Comparison of ENCODE assay signal across 18 cellular contexts in the genomic region with DNA sequence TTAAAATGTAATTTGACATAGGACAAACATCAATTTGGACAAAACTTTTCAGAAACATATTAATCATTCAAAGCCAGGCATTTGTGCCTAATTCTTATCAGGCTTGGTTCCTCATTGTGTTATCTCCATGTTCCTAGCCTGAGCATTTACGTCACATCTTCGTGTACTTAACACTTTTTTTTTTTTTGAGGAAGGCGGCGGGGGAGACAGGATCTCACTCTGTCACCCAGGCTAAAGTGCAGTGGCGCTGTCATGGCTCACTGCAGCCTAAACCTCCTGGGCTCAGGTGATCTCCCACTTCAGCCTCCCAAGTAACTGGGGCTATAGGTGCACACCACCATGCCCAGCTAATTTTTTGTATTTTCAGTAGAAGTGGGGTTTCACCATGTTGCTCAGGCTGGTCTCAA. TPM values are rescaled to one million over a fixed set of nuclear protein-coding genes. Genes with fewer than 3 reads are reported as not detected.
A peak's percentile ranks its signal among the peaks of the same experiment; 100 is the strongest.
DNase-seq lines count a peak whose midpoint lies in the region; ATAC-seq and TF ChIP-seq lines count a peak whose summit lies in the region.
"Had no signal": no experiment of that assay in that cellular context is flagged by ENCODE, and none has a peak within 500 bp of the region (broad histone marks: within the 10 kb centered on the region; RNA-seq: fewer than 3 reads in every experiment).

No MANE protein-coding gene starts in this region.

- H3K27me3 Mint-ChIP-seq in CD8-positive, alpha-beta T cell (ENCODE audit: low read depth) = no peaks in the 10 kb centered on the region
- H3K27me3 Mint-ChIP-seq in HFFc6 (ENCODE audit: insufficient read depth) = peaks cover 7% of the 10 kb centered on the region
- H3K27me3 Mint-ChIP-seq in activated T-helper 1 cell treated with anti-CD3 and anti-CD28 coated beads, Interleukin-12 subunit alpha, Interleukin-12 subunit beta, Interleukin-2, Interleukin-4 antibody, amounts not matched to agents 30 ng/mL and 10 ng/mL and 1 ng/mL, durations not matched to agents 14 hours and 24 hours and 36 hours (ENCODE audit: insufficient read depth) = no peaks in the 10 kb centered on the region
- H3K27me3 Mint-ChIP-seq: activated CD4-positive, alpha-beta memory T cell treated with anti-CD3 and anti-CD28 coated beads for 36 hours had no signal

- no peak overlapping the region for H3K4me3 Mint-ChIP-seq in CD8-positive, alpha-beta T cell
- H3K4me3 Mint-ChIP-seq in HFFc6 = no peak overlapping the region
- H3K4me3 Mint-ChIP-seq in activated T-helper 1 cell treated with anti-CD3 and anti-CD28 coated beads, Interleukin-12 subunit alpha, Interleukin-12 subunit beta, Interleukin-2, Interleukin-4 antibody, amounts not matched to agents 30 ng/mL and 10 ng/mL and 1 ng/mL, durations not matched to agents 14 hours and 24 hours and 36 hours = no peak overlapping the region
- H3K4me3 Mint-ChIP-seq: activated CD4-positive, alpha-beta memory T cell treated with anti-CD3 and anti-CD28 coated beads for 36 hours had no signal

- intact Hi-C loops in CD8-positive, alpha-beta T cell (cut with DNase I, micrococcal nuclease) = no loop called here
- intact Hi-C loops in activated T-helper 1 cell treated with anti-CD3 and anti-CD28 coated beads, Interleukin-12 subunit alpha, Interleukin-12 subunit beta, Interleukin-2, Interleukin-4 antibody, amounts not matched to agents 30 ng/mL and 10 ng/mL and 1 ng/mL, durations not matched to agents 14 hours and 24 hours and 36 hours (cut with micrococcal nuclease) = no loop called here
- intact Hi-C loops in left colon (cut with DNase I, micrococcal nuclease) = no loop called here

- DNase-seq in CD8-positive, alpha-beta T cell = no peak
- DNase-seq in HFFc6 = no peak
- DNase-seq in activated T-helper 1 cell treated with anti-CD3 and anti-CD28 coated beads, Interleukin-12 subunit alpha, Interleukin-12 subunit beta, Interleukin-2, Interleukin-4 antibody, amounts not matched to agents 30 ng/mL and 10 ng/mL and 1 ng/mL, durations not matched to agents 14 hours and 24 hours and 36 hours (ENCODE audit: low spot score) = no peak
- no peak for DNase-seq in left colon
- DNase-seq: activated CD4-positive, alpha-beta memory T cell treated with anti-CD3 and anti-CD28 coated beads for 36 hours; DMS153; HCEC 1CT; NCI-H187 treated with DMSO at 0.1 percent for 48 hours; NCI-H526 treated with DMSO at 0.1 percent for 48 hours; T-helper 9 cell had no signal

- no peaks in the 10 kb centered on the region for H3K9me3 Mint-ChIP-seq in CD8-positive, alpha-beta T cell
- H3K9me3 Mint-ChIP-seq in HFFc6 = no peaks in the 10 kb centered on the region
- no peaks in the 10 kb centered on the region for H3K9me3 Mint-ChIP-seq in activated T-helper 1 cell treated with anti-CD3 and anti-CD28 coated beads, Interleukin-12 subunit alpha, Interleukin-12 subunit beta, Interleukin-2, Interleukin-4 antibody, amounts not matched to agents 30 ng/mL and 10 ng/mL and 1 ng/mL, durations not matched to agents 14 hours and 24 hours and 36 hours
- H3K9me3 Mint-ChIP-seq: activated CD4-positive, alpha-beta memory T cell treated with anti-CD3 and anti-CD28 coated beads for 36 hours had no signal

- POLR2A ChIA-PET in CD8-positive, alpha-beta T cell (lab: Charles Lee) = interaction anchor here (0.6 to 13.6 kb wide), 10 partner anchors 8 to 987 kb away, joined by 3 to 241 read pairs (median 4); a partner anchor contains a TSS

- peaks cover 16% of the 10 kb centered on the region for H3K4me1 ChIP-seq in CD8-positive, alpha-beta T cell (ENCODE audit: insufficient read depth, low read length)
- H3K4me1 ChIP-seq: prostate gland had no signal

- CTCF ChIA-PET in CD8-positive, alpha-beta T cell (lab: Charles Lee) = interaction anchor here (3.6 to 5.9 kb wide), 3 partner anchors 12 to 90 kb away, joined by 17 to 24 read pairs (median 23); no protein-coding TSS in a partner anchor

- no peak overlapping the region for H3K27ac ChIP-seq in CD8-positive, alpha-beta T cell (ENCODE audit: low read depth, low read length)
- H3K27ac ChIP-seq: gastroesophageal sphincter, prostate gland, RWPE1, thoracic aorta had no signal

- H3K9me3 ChIP-seq in CD8-positive, alpha-beta T cell (ENCODE audit: low read length) = no peaks in the 10 kb centered on the region
- H3K9me3 ChIP-seq: gastroesophageal sphincter, prostate gland, thoracic aorta had no signal

- H3K4me1 Mint-ChIP-seq in CD8-positive, alpha-beta T cell (ENCODE audit: low read depth) = peaks cover 46% of the 10 kb centered on the region
- peaks cover 37% of the 10 kb centered on the region for H3K4me1 Mint-ChIP-seq in HFFc6 (ENCODE audit: low read depth)
- peaks cover 50% of the 10 kb centered on the region for H3K4me1 Mint-ChIP-seq in activated T-helper 1 cell treated with anti-CD3 and anti-CD28 coated beads, Interleukin-12 subunit alpha, Interleukin-12 subunit beta, Interleukin-2, Interleukin-4 antibody, amounts not matched to agents 30 ng/mL and 10 ng/mL and 1 ng/mL, durations not matched to agents 14 hours and 24 hours and 36 hours (ENCODE audit: low read depth)

- no peak for ATAC-seq in CD8-positive, alpha-beta T cell
- peak; percentile 1 for ATAC-seq in left colon
- ATAC-seq in GM18867 (IDR thresholded peaks at IDR 0.05; ENCODE audit: unreplicated experiment) = no peak
- no peak for ATAC-seq in HG02678 (IDR thresholded peaks at IDR 0.05; ENCODE audit: unreplicated experiment)
- no peak for ATAC-seq in HG03097 (IDR thresholded peaks at IDR 0.05; ENCODE audit: low FRiP score, unreplicated experiment)
- ATAC-seq in GM19467 (IDR thresholded peaks at IDR 0.05; ENCODE audit: unreplicated experiment) = no peak
- ATAC-seq: gastroesophageal sphincter had no signal

- peaks cover 12% of the 10 kb centered on the region for H3K36me3 Mint-ChIP-seq in CD8-positive, alpha-beta T cell
- peaks cover 23% of the 10 kb centered on the region for H3K36me3 Mint-ChIP-seq in HFFc6 (ENCODE audit: low read depth)
- peaks cover 53% of the 10 kb centered on the region for H3K36me3 Mint-ChIP-seq in activated T-helper 1 cell treated with anti-CD3 and anti-CD28 coated beads, Interleukin-12 subunit alpha, Interleukin-12 subunit beta, Interleukin-2, Interleukin-4 antibody, amounts not matched to agents 30 ng/mL and 10 ng/mL and 1 ng/mL, durations not matched to agents 14 hours and 24 hours and 36 hours (ENCODE audit: low read depth)

- no peaks in the 10 kb centered on the region for H3K36me3 ChIP-seq in CD8-positive, alpha-beta T cell (ENCODE audit: insufficient read depth, low read length)
- H3K36me3 ChIP-seq: gastroesophageal sphincter, prostate gland, thoracic aorta had no signal

- no peaks in the 10 kb centered on the region for H3K27me3 ChIP-seq in CD8-positive, alpha-beta T cell (ENCODE audit: insufficient read depth, low read length)
- H3K27me3 ChIP-seq: gastroesophageal sphincter had no signal

- no peak overlapping the region for H3K4me3 ChIP-seq in CD8-positive, alpha-beta T cell (ENCODE audit: low read depth, low read length)
- H3K4me3 ChIP-seq: gastroesophageal sphincter, prostate gland, thoracic aorta had no signal

- peak overlapping the region; percentile 52 for H3K27ac Mint-ChIP-seq in CD8-positive, alpha-beta T cell
- 0 out of 2 replicates have a peak overlapping the region, but pooled peaks have one; percentile 9 for H3K27ac Mint-ChIP-seq in HFFc6
- H3K27ac Mint-ChIP-seq in activated T-helper 1 cell treated with anti-CD3 and anti-CD28 coated beads, Interleukin-12 subunit alpha, Interleukin-12 subunit beta, Interleukin-2, Interleukin-4 antibody, amounts not matched to agents 30 ng/mL and 10 ng/mL and 1 ng/mL, durations not matched to agents 14 hours and 24 hours and 36 hours = peak overlapping the region; percentile 77

- TF ChIP-seq CTCF in CD8-positive, alpha-beta T cell (IDR thresholded peaks at IDR 0.05) = no peak
- no peak for TF ChIP-seq CTCF in HFFc6 (IDR thresholded peaks at IDR 0.05)

RNA-seq across cellular contexts. Expression of a gene that starts 19.8 kb away (rescaled TPM):
- 100 to 1,000 TPM; 241 to 247 TPM for total RNA-seq in CD8-positive, alpha-beta T cell
- total RNA-seq in HFFc6 (2021; fragmentation: NEBNext Ultra II Directional; extraction: Animal tissue kit (Norgen Biotek cat#: 25700)) = 100 to 1,000 TPM; 403 to 643 (median 565) TPM
- total RNA-seq in activated T-helper 1 cell treated with anti-CD3 and anti-CD28 coated beads, Interleukin-12 subunit alpha, Interleukin-12 subunit beta, Interleukin-2, Interleukin-4 antibody, amounts not matched to agents 30 ng/mL and 10 ng/mL and 1 ng/mL, durations not matched to agents 14 hours and 24 hours and 36 hours = 821 and 823 TPM in 2 replicates
- 100 to 1,000 TPM; 295 to 453 TPM for total RNA-seq in left colon

RNA-seq across cellular contexts. Expression of a gene that starts 20.8 kb away (rescaled TPM):
- 100 to 1,000 TPM; 103 to 106 TPM for total RNA-seq in CD8-positive, alpha-beta T cell
- 100 to 1,000 TPM; 115 to 150 (median 140) TPM for total RNA-seq in HFFc6 (2021; fragmentation: NEBNext Ultra II Directional; extraction: Animal tissue kit (Norgen Biotek cat#: 25700))
- total RNA-seq in activated T-helper 1 cell treated with anti-CD3 and anti-CD28 coated beads, Interleukin-12 subunit alpha, Interleukin-12 subunit beta, Interleukin-2, Interleukin-4 antibody, amounts not matched to agents 30 ng/mL and 10 ng/mL and 1 ng/mL, durations not matched to agents 14 hours and 24 hours and 36 hours = 284 and 298 TPM in 2 replicates
- 10 to 100 TPM; 73.3 to 81.3 TPM for total RNA-seq in left colon

RNA-seq across cellular contexts. Expression of a gene that starts 28.8 kb away (rescaled TPM):
- total RNA-seq in CD8-positive, alpha-beta T cell = under 1 TPM; 0.43 to 0.50 TPM
- total RNA-seq in HFFc6 (2021; fragmentation: NEBNext Ultra II Directional; extraction: Animal tissue kit (Norgen Biotek cat#: 25700)) = 1 to 10 TPM; 2.3 to 6.5 (median 2.7) TPM
- 80.1 TPM in 2 replicates for total RNA-seq in activated T-helper 1 cell treated with anti-CD3 and anti-CD28 coated beads, Interleukin-12 subunit alpha, Interleukin-12 subunit beta, Interleukin-2, Interleukin-4 antibody, amounts not matched to agents 30 ng/mL and 10 ng/mL and 1 ng/mL, durations not matched to agents 14 hours and 24 hours and 36 hours
- 10 to 100 TPM in 1 of 2 donors, 1 to 10 TPM in 1; 8.8 to 13.4 TPM for total RNA-seq in left colon

Comparison
In these comparisons a context has a peak if more than half of its experiments do, and no peak if none do; other contexts are left out.
1. H3K27ac Mint-ChIP-seq: peak in every context shown above with its lines; median percentile 77 in activated T-helper 1 cell treated with anti-CD3 and anti-CD28 coated beads, Interleukin-12 subunit alpha, Interleukin-12 subunit beta, Interleukin-2, Interleukin-4 antibody, amounts not matched to agents 30 ng/mL and 10 ng/mL and 1 ng/mL, durations not matched to agents 14 hours and 24 hours and 36 hours; 52 in CD8-positive, alpha-beta T cell; 9 in HFFc6.